ENCODE assay signal across 14 cellular contexts in the genomic region with DNA sequence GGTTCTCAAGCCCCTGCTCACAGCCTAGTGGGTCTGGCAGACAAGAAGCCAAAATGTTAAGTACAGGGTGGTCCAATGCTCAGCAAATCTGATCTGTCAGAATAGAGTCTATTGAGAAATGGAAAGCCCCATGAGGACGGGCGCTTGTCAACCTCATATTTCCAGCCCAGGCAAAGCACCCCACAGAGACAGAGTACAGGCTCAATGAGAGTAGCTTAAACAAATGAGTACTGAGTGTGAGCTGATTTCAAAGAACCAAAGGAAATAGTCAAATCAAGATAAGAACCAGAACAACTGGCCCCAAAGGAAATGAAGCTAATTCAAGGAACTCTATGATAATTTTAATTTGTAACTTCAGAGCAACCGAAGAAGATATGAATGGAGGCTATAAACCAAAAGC.
"Had no signal": no experiment of that assay in that cellular context is flagged by ENCODE, and none has a peak within 500 bp of the region (broad histone marks: within the 10 kb centered on the region; RNA-seq: fewer than 3 reads in every experiment).

No MANE protein-coding gene starts in this region.

- H3K4me3 Mint-ChIP-seq: activated CD4-positive, alpha-beta T cell treated with anti-CD3 and anti-CD28 coated beads, Interleukin-2, amount 10 ng/mL, durations not matched to agents 24 days and 14 days; activated naive CD4-positive, alpha-beta T cell treated with anti-CD3 and anti-CD28 coated beads, Interleukin-2, amount 10 ng/mL, durations not matched to agents 7 days and 5 days; dendritic cell treated with granulocyte-macrophage colony-stimulating factor and Interleukin-4, amounts not matched to agents 40 ng/mL and 50 ng/mL, for 4 days; neural crest cell; WTC11 had no signal

- H3K27ac Mint-ChIP-seq: activated CD4-positive, alpha-beta T cell treated with anti-CD3 and anti-CD28 coated beads, Interleukin-2, amount 10 ng/mL, durations not matched to agents 24 days and 14 days; activated naive CD4-positive, alpha-beta T cell treated with anti-CD3 and anti-CD28 coated beads, Interleukin-2, amount 10 ng/mL, durations not matched to agents 7 days and 5 days; dendritic cell treated with granulocyte-macrophage colony-stimulating factor and Interleukin-4, amounts not matched to agents 40 ng/mL and 50 ng/mL, for 4 days; progenitor cell of endocrine pancreas; WTC11 had no signal

- DNase-seq: activated CD4-positive, alpha-beta T cell treated with anti-CD3 and anti-CD28 coated beads, Interleukin-2, amount 10 ng/mL, durations not matched to agents 24 days and 14 days; activated naive CD4-positive, alpha-beta T cell treated with anti-CD3 and anti-CD28 coated beads, Interleukin-2, amount 10 ng/mL, durations not matched to agents 7 days and 5 days; adrenal gland; effector CD8-positive, alpha-beta T cell; left ventricle myocardium superior; stimulated activated CD4-positive, alpha-beta T cell treated with anti-CD3 and anti-CD28 coated beads, Interleukin-12 subunit alpha, Interleukin-12 subunit beta, amount 100 ng/mL, for 4 hours; stimulated activated CD4-positive, alpha-beta T cell treated with anti-CD3 and anti-CD28 coated beads, Interleukin-2, amount 100 ng/mL, for 24 hours; stimulated activated naive CD8-positive, alpha-beta T cell treated with anti-CD3 and anti-CD28 coated beads, Interleukin-15, Interleukin-2, amounts not matched to agents 100 U/mL and 50 U/mL, for 24 hours; substantia nigra had no signal

- ATAC-seq: left ventricle myocardium superior; SK-N-SH treated with all-trans-retinoic acid at 6 μM for 48 hours; stimulated activated naive CD8-positive, alpha-beta T cell treated with anti-CD3 and anti-CD28 coated beads, Interleukin-15, Interleukin-2, amounts not matched to agents 100 U/mL and 50 U/mL, for 24 hours; WTC11 had no signal

- H3K9me3 Mint-ChIP-seq: activated CD4-positive, alpha-beta T cell treated with anti-CD3 and anti-CD28 coated beads, Interleukin-2, amount 10 ng/mL, durations not matched to agents 24 days and 14 days; dendritic cell treated with granulocyte-macrophage colony-stimulating factor and Interleukin-4, amounts not matched to agents 40 ng/mL and 50 ng/mL, for 4 days; neural crest cell; WTC11 had no signal

- H3K27me3 Mint-ChIP-seq: dendritic cell treated with granulocyte-macrophage colony-stimulating factor and Interleukin-4, amounts not matched to agents 40 ng/mL and 50 ng/mL, for 4 days had no signal

- H3K36me3 Mint-ChIP-seq: activated naive CD4-positive, alpha-beta T cell treated with anti-CD3 and anti-CD28 coated beads, Interleukin-2, amount 10 ng/mL, durations not matched to agents 7 days and 5 days; WTC11 had no signal

- H3K4me1 Mint-ChIP-seq: neural crest cell had no signal
